ENCODE assay signal across 18 cellular contexts in the genomic region with DNA sequence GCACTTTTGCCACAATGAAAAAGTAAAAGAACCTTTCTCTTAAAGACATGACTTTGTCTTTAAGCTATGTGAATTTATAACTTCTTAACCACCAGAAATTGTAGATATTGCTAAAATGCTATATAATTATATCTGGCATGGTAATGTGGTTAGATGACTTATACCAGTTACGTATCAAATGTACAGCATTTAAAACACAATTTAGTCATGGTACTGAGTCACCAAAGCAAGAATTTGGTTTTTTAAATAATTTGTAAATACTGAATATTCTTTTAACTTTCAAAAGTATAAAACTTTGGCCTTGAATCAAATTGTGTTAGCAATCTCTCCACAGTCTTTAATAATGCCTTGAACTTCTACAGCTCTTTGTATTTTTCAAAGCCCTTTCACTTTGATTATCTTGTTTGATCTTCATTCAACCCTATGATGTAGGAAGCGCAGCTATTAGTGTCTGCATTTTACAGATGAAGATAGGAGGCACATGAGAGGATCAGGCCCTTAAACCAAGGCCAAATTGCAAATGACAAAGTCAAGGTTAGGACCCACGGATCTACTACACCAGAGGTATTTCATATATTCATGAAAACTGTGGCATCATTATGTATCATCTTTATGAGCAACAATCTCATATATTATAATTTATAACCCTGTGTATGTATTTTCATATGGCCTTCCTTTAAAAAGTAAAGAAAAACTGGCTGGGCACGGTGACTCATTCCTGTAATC. TPM values are rescaled to one million over a fixed set of nuclear protein-coding genes. Genes with fewer than 3 reads are reported as not detected.
DNase-seq lines count a peak whose midpoint lies in the region; ATAC-seq, FAIRE-seq and TF ChIP-seq lines count a peak whose summit lies in the region.
"Had no signal": no experiment of that assay in that cellular context is flagged by ENCODE, and none has a peak within 500 bp of the region (broad histone marks: within the 10 kb centered on the region; RNA-seq: fewer than 3 reads in every experiment).

No MANE protein-coding gene starts in this region.

- peaks cover 28% of the 10 kb centered on the region for H3K27me3 Mint-ChIP-seq in WTC11 (ENCODE audit: low read depth)

- H3K27ac Mint-ChIP-seq in WTC11 = no peak overlapping the region
- H3K27ac Mint-ChIP-seq: progenitor cell of endocrine pancreas had no signal

- H3K79me1 ChIP-seq in mesendoderm (ENCODE audit: low read length) = no peaks in the 10 kb centered on the region

- H2AK5ac ChIP-seq in mesendoderm (ENCODE audit: low read length) = no peak overlapping the region

- no peaks in the 10 kb centered on the region for H3K9me3 Mint-ChIP-seq in WTC11

- ATAC-seq in GM19455 (IDR thresholded peaks at IDR 0.05; ENCODE audit: unreplicated experiment) = no peak
- ATAC-seq in WTC11 = no peak

- no peak overlapping the region for H2BK120ac ChIP-seq in mesendoderm (ENCODE audit: low read depth, low read length)

- H4K5ac ChIP-seq in mesendoderm (ENCODE audit: low read length) = no peak overlapping the region

- POLR2A ChIA-PET in WTC11 (lab: Charles Lee) = no interaction called here

- H3K18ac ChIP-seq in mesendoderm (ENCODE audit: low read length) = no peak overlapping the region

- DNase-seq in GM04504 (ENCODE audit: low read depth) (peak; percentile 64), RCC 7860 (ENCODE audit: low spot score) (peak; percentile 8), epithelial cell of esophagus (ENCODE audit: low read depth) (peak; percentile 28), mesendoderm (no peak), WTC11 (ENCODE audit: low spot score) (no peak)
- DNase-seq in NK-92 treated with Interleukin-12 subunit alpha and Interleukin-12 subunit beta, amount 100 ng/mL, for 24 hours (lab: John Stamatoyannopoulos, UW) = no peak
- DNase-seq: activated CD4-positive, CD25-positive, alpha-beta regulatory T cell treated with anti-CD3 and anti-CD28 coated beads, Interleukin-2, amount 50 U/mL, for 72 hours; activated naive CD4-positive, alpha-beta T cell treated with anti-CD3 and anti-CD28 coated beads, Interleukin-2, amount 50 U/mL, for 16 hours; caudate nucleus; GDM1; glutamatergic neuron; NCI-H2029 treated with DMSO at 0.1 percent for 48 hours; NCI-H526 treated with DMSO at 0.1 percent for 48 hours had no signal

- no peak overlapping the region for H3K23ac ChIP-seq in mesendoderm (ENCODE audit: low read length)

- TF ChIP-seq CTCF in epithelial cell of esophagus (IDR thresholded peaks at IDR 0.05; ENCODE audit: insufficient read depth, low read depth, low read length, missing control alignments) (no peak), WTC11 (IDR thresholded peaks at IDR 0.05) (no peak)

- peaks cover 46% of the 10 kb centered on the region for H3K4me1 ChIP-seq in skeletal muscle satellite cell (ENCODE audit: control insufficient read depth, insufficient read depth, low read length)
- H3K4me1 ChIP-seq in mesendoderm (ENCODE audit: control insufficient read depth, low read depth, low read length) = no peaks in the 10 kb centered on the region

- H3K27me3 ChIP-seq in skeletal muscle satellite cell (ENCODE audit: control insufficient read depth, insufficient read depth, low read length) (peaks cover 6% of the 10 kb centered on the region), mesendoderm (ENCODE audit: insufficient read depth, low read length, poor library complexity) (no peaks in the 10 kb centered on the region)
- H3K27me3 ChIP-seq: suprapubic skin had no signal

- H3K4me3 Mint-ChIP-seq in WTC11 = no peak overlapping the region

- H3K4ac ChIP-seq in mesendoderm (ENCODE audit: low read depth, low read length) = no peak overlapping the region

- H3K4me2 ChIP-seq in skeletal muscle satellite cell (ENCODE audit: low read length) (peak overlapping the region; percentile 57), mesendoderm (ENCODE audit: low read length) (no peak overlapping the region)

- no CpG with 5 or more reads among the region's 4 CpGs for WGBS in mesendoderm (ENCODE audit: extremely low coverage, insufficient coverage, low lambda C conversion rate)

- H3K4me3 ChIP-seq in epithelial cell of esophagus (ENCODE audit: low read length) = no peak overlapping the region
- H3K4me3 ChIP-seq in skeletal muscle satellite cell (ENCODE audit: low read length) = no peak overlapping the region
- no peak overlapping the region for H3K4me3 ChIP-seq in mesendoderm (ENCODE audit: low read length)
- H3K4me3 ChIP-seq: suprapubic skin had no signal

- peak; percentile 27 for FAIRE-seq in RCC 7860 (lab: Jason Lieb, UNC)

- H2BK15ac ChIP-seq in mesendoderm (replicated peaks; ENCODE audit: low read depth) = no peak overlapping the region

- H3K9me3 ChIP-seq in skeletal muscle satellite cell (replicated peaks; ENCODE audit: low read length) = no peaks in the 10 kb centered on the region
- H3K9me3 ChIP-seq: suprapubic skin had no signal

- no peak overlapping the region for H3K56ac ChIP-seq in mesendoderm (ENCODE audit: low read length)

- H3K4me1 Mint-ChIP-seq in WTC11 = peaks cover 8% of the 10 kb centered on the region

- CTCF ChIA-PET in WTC11 (lab: Charles Lee) = no interaction called here

- H3K9ac ChIP-seq in skeletal muscle satellite cell (ENCODE audit: low read depth, low read length) (peak overlapping the region; percentile 77), mesendoderm (ENCODE audit: low read length) (no peak overlapping the region)

- H3K79me2 ChIP-seq in mesendoderm (ENCODE audit: control insufficient read depth, insufficient read depth, low read length) = no peaks in the 10 kb centered on the region

- H3K36me3 ChIP-seq in skeletal muscle satellite cell (ENCODE audit: insufficient read depth, low read length) (no peaks in the 10 kb centered on the region), mesendoderm (ENCODE audit: control insufficient read depth, insufficient read depth, low read length) (no peaks in the 10 kb centered on the region)
- H3K36me3 ChIP-seq: suprapubic skin had no signal

- H3K36me3 Mint-ChIP-seq in WTC11 = no peaks in the 10 kb centered on the region

- no peak overlapping the region for H2BK5ac ChIP-seq in mesendoderm (ENCODE audit: low read length)

- H4K8ac ChIP-seq in mesendoderm (ENCODE audit: low read depth, low read length) = no peak overlapping the region

- no peak overlapping the region for H3K27ac ChIP-seq in mesendoderm (ENCODE audit: low read depth, low read length)
- H3K27ac ChIP-seq: suprapubic skin had no signal

TF ChIP-seq in WTC11, 78 proteins besides CTCF, POLR2A, EP300 and RAD21:
- TF ChIP-seq, protein P1, sequence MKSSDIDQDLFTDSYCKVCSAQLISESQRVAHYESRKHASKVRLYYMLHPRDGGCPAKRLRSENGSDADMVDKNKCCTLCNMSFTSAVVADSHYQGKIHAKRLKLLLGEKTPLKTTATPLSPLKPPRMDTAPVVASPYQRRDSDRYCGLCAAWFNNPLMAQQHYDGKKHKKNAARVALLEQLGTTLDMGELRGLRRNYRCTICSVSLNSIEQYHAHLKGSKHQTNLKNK (CRISPR knock-in tag; IDR thresholded peaks at IDR 0.05) = no peak
- TF ChIP-seq, protein P2, sequence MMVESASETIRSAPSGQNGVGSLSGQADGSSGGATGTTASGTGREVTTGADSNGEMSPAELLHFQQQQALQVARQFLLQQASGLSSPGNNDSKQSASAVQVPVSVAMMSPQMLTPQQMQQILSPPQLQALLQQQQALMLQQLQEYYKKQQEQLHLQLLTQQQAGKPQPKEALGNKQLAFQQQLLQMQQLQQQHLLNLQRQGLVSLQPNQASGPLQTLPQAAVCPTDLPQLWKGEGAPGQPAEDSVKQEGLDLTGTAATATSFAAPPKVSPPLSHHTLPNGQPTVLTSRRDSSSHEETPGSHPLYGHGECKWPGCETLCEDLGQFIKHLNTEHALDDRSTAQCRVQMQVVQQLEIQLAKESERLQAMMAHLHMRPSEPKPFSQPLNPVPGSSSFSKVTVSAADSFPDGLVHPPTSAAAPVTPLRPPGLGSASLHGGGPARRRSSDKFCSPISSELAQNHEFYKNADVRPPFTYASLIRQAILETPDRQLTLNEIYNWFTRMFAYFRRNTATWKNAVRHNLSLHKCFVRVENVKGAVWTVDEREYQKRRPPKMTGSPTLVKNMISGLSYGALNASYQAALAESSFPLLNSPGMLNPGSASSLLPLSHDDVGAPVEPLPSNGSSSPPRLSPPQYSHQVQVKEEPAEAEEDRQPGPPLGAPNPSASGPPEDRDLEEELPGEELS (CRISPR knock-in tag; IDR thresholded peaks at IDR 0.05) = no peak
- TF ChIP-seq NFATC4 (CRISPR knock-in tag; IDR thresholded peaks at IDR 0.05) (no peak), FOXP1 (CRISPR knock-in tag; IDR thresholded peaks at IDR 0.05; ENCODE audit: borderline replicate concordance) (no peak), GRHL2 (CRISPR knock-in tag; IDR thresholded peaks at IDR 0.05; ENCODE audit: insufficient replicate concordance, severe bottlenecking) (no peak), TEAD4 (CRISPR knock-in tag; IDR thresholded peaks at IDR 0.05) (no peak), SOX15 (CRISPR knock-in tag; IDR thresholded peaks at IDR 0.05) (no peak), CREM (CRISPR knock-in tag; IDR thresholded peaks at IDR 0.05) (no peak)
- TF ChIP-seq, protein P3, sequence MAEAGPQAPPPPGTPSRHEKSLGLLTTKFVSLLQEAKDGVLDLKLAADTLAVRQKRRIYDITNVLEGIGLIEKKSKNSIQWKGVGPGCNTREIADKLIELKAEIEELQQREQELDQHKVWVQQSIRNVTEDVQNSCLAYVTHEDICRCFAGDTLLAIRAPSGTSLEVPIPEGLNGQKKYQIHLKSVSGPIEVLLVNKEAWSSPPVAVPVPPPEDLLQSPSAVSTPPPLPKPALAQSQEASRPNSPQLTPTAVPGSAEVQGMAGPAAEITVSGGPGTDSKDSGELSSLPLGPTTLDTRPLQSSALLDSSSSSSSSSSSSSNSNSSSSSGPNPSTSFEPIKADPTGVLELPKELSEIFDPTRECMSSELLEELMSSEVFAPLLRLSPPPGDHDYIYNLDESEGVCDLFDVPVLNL (CRISPR knock-in tag; IDR thresholded peaks at IDR 0.05; ENCODE audit: borderline replicate concordance, low read depth) = no peak

RNA-seq across cellular contexts. Expression of a gene that starts 4.4 kb away (rescaled TPM):
- 11.9 and 41.3 TPM in 2 replicates for total RNA-seq in skeletal muscle satellite cell (2012; rRNA removed)
- polyA plus RNA-seq in mesendoderm (2013, experiment 1 of 2) = 4.9 TPM
- polyA plus RNA-seq in mesendoderm (2013, experiment 2 of 2) = 5.4 TPM
- total RNA-seq in WTC11 (2021) = 4.3 to 7.1 TPM (median 6.5 TPM) in 3 replicates

RNA-seq across cellular contexts. Expression of a gene that starts 39.8 kb away (rescaled TPM):
- not detected in 2 replicates for total RNA-seq in skeletal muscle satellite cell (2012; rRNA removed)
- not detected for polyA plus RNA-seq in mesendoderm (2013, experiment 1 of 2)
- polyA plus RNA-seq in mesendoderm (2013, experiment 2 of 2) = not detected
- total RNA-seq in WTC11 (2021) = not detected in 3 replicates
- total RNA-seq: progenitor cell of endocrine pancreas; suprapubic skin; T-helper 2 cell treated with Interferon-gamma antibody and Interleukin-4, amounts not matched to agents 100 ng/mL and 5 ng/mL, for 36 hours had no signal

Comparison
In these comparisons a context has a peak if more than half of its experiments do, and no peak if none do; other contexts are left out.
1. DNase-seq: peak in GM04504 (single experiment), RCC 7860 (single experiment) and epithelial cell of esophagus (single experiment); none in mesendoderm (single experiment), NK-92 treated with Interleukin-12 subunit alpha and Interleukin-12 subunit beta, amount 100 ng/mL, for 24 hours (single experiment) and WTC11 (single experiment).